In genomic region chr17:40309938-40310510, GRCh38 we compare ENCODE assay signal across 11 cellular contexts. TPM values are rescaled to one million over a fixed set of nuclear protein-coding genes. Genes with fewer than 3 reads are reported as not detected.
A peak's percentile ranks its signal among the peaks of the same experiment; 100 is the strongest.
DNase-seq lines count a peak whose midpoint lies in the region; ATAC-seq, FAIRE-seq and TF ChIP-seq lines count a peak whose summit lies in the region.
"Had no signal": no experiment of that assay in that cellular context is flagged by ENCODE, and none has a peak within 500 bp of the region (broad histone marks: within the 10 kb centered on the region; RNA-seq: fewer than 3 reads in every experiment).

No MANE protein-coding gene starts in this region.

- TF ChIP-seq POLR2A in A549 (IDR thresholded peaks at IDR 0.05; ENCODE audit: low read length) = no peak

- no peak for TF ChIP-seq EP300 in A549 (IDR thresholded peaks at IDR 0.05)

- CTCF ChIA-PET in A549 (lab: Yijun Ruan, JAX) = interaction anchor here (0.7 to 50.4 kb wide), 10 partner anchors 7 to 1357 kb away, joined by 3 to 2395 read pairs (median 3); partner anchors contain the start of genes CDC6, GJD3 and RARA

- intact Hi-C loops in colonic mucosa (cut with DNase I) = no loop called here

- 0 out of 6 replicates have a peak, but pooled peaks of 1 of the 2 experiments have one; percentile 2 for ATAC-seq in A549
- ATAC-seq in GM18498 (IDR thresholded peaks at IDR 0.05; ENCODE audit: unreplicated experiment) = no peak

- TF ChIP-seq RAD21 in A549 (conservative IDR thresholded peaks at IDR 0.05 in 1 of 2, IDR thresholded peaks at IDR 0.05 in 1 of 2) = no peak

- 93% methylated on average over 2 of the region's 2 CpGs for WGBS in A549 (ENCODE audit: missing lambda C conversion rate)

- H3K4me1 ChIP-seq in A549 = peaks cover 86% of the 10 kb centered on the region
- peaks cover 46% of the 10 kb centered on the region for H3K4me1 ChIP-seq in HUES48 (ENCODE audit: control insufficient read depth, insufficient read depth, low read length)
- peaks cover 25% of the 10 kb centered on the region for H3K4me1 ChIP-seq in colonic mucosa
- peaks cover 90% of the 10 kb centered on the region for H3K4me1 ChIP-seq in muscle layer of colon (ENCODE audit: insufficient read depth, low read length)

- FAIRE-seq in A549 (lab: Jason Lieb, UNC) = no peak

- POLR2A ChIA-PET in A549 (lab: Yijun Ruan, JAX) = interaction anchor here (0.6 to 1.8 kb wide), 2 partner anchors 45 to 144 kb away, joined by 4 to 6 read pairs; no protein-coding TSS in a partner anchor

- peak overlapping the region; percentile 99 for H3K4me2 ChIP-seq in A549

- H3K9ac ChIP-seq in HUES48 (ENCODE audit: low read depth, low read length) = no peak overlapping the region
- peak overlapping the region; percentile 2 to 76 for H3K9ac ChIP-seq in colonic mucosa (ENCODE audit: low read depth in 2 of 2, low read length in 2 of 2)
- H3K9ac ChIP-seq in muscle layer of colon (ENCODE audit: low read length) = no peak overlapping the region

- H3K36me3 ChIP-seq in HUES48 (ENCODE audit: control insufficient read depth, insufficient read depth, low read length) (no peaks in the 10 kb centered on the region), colonic mucosa (no peaks in the 10 kb centered on the region), muscle layer of colon (ENCODE audit: insufficient read depth, low read length) (no peaks in the 10 kb centered on the region)

- H3K4me3 ChIP-seq in A549 (peak overlapping the region; percentile 50), HUES48 (ENCODE audit: low read depth, low read length) (peak overlapping the region; percentile 77), colonic mucosa (no peak overlapping the region), muscle layer of colon (ENCODE audit: low read depth in 1 of 2, low read length in 2 of 2) (peak overlapping the region; percentile 56 to 58)

- TF ChIP-seq CTCF in A549 (IDR thresholded peaks at IDR 0.05) (no peak), colonic mucosa (IDR thresholded peaks at IDR 0.05) (no peak)

- no peak for DNase-seq in A549 (ENCODE audit: low read depth in 1 of 2, low spot score in 1 of 2)
- DNase-seq in colonic mucosa = peak; percentile 53
- no peak for DNase-seq in kidney glomerular epithelial cell (lab: John Stamatoyannopoulos, UW)
- DNase-seq in germinal center (ENCODE audit: low spot score) = no peak
- DNase-seq in SIG-M5 (lab: John Stamatoyannopoulos, UW) = no peak
- DNase-seq: naive B cell had no signal

- no peaks in the 10 kb centered on the region for H3K9me3 ChIP-seq in A549
- no peaks in the 10 kb centered on the region for H3K9me3 ChIP-seq in HUES48 (ENCODE audit: control insufficient read depth, insufficient read depth, low read length)
- no peaks in the 10 kb centered on the region for H3K9me3 ChIP-seq in colonic mucosa
- H3K9me3 ChIP-seq in muscle layer of colon (ENCODE audit: low read length) = no peaks in the 10 kb centered on the region

- H3K27ac ChIP-seq in A549 = peak overlapping the region; percentile 95 to 97
- H3K27ac ChIP-seq in HUES48 (ENCODE audit: low read depth, low read length) = no peak overlapping the region
- no peak overlapping the region for H3K27ac ChIP-seq in colonic mucosa
- no peak overlapping the region for H3K27ac ChIP-seq in muscle layer of colon (ENCODE audit: low read depth, low read length)

- H3K27me3 ChIP-seq in HUES48 (ENCODE audit: control insufficient read depth, insufficient read depth, low read length) = no peaks in the 10 kb centered on the region
- no peaks in the 10 kb centered on the region for H3K27me3 ChIP-seq in colonic mucosa
- H3K27me3 ChIP-seq in muscle layer of colon (ENCODE audit: control insufficient read depth in 1 of 2, insufficient read depth in 2 of 2, low read length in 2 of 2) = no peaks in the 10 kb centered on the region

TF ChIP-seq in A549, 52 proteins besides CTCF, POLR2A, EP300 and RAD21:
- TF ChIP-seq GATA3 (IDR thresholded peaks at IDR 0.05; ENCODE audit: borderline replicate concordance) (no peak), JUNB (IDR thresholded peaks at IDR 0.05) (no peak), HOXA7 (CRISPR knock-in tag; IDR thresholded peaks at IDR 0.05) (no peak), HOXB5 (CRISPR knock-in tag; IDR thresholded peaks at IDR 0.05) (no peak), CEBPB (IDR thresholded peaks at IDR 0.05) (no peak), HMGXB4 (CRISPR knock-in tag; IDR thresholded peaks at IDR 0.05; ENCODE audit: borderline replicate concordance) (no peak)
TF ChIP-seq in A549: peak in this region for 0.

RNA-seq across cellular contexts. Expression of gene RARA, which starts 1.0 kb away (rescaled TPM):
- polyA plus RNA-seq in A549 (2011; rRNA removed) = 8.6 and 9.9 TPM in 2 replicates
- polyA plus RNA-seq in A549 (2012; cell fraction: cytosol; rRNA removed) = 6.5 and 11.0 TPM in 2 replicates
- 17.6 and 21.1 TPM in 2 replicates for polyA plus RNA-seq in A549 (2012; cell fraction: nucleus; rRNA removed)
- polyA plus RNA-seq in A549 (2017; fragmentation: RNase III; extraction: RNeasy Plus Mini Kit Qiagen cat#74134 plus additional on column Dnase treatment) = 17.2 to 18.5 TPM (median 17.9 TPM) in 3 replicates
- polyA minus RNA-seq in A549 (2011; rRNA and poly(A)+ RNA removed) = 11.6 and 12.9 TPM in 2 replicates
- 10 to 100 TPM; 25.6 to 46.7 TPM for total RNA-seq in colonic mucosa

RNA-seq across cellular contexts. Expression of gene CDC6, which starts 22.3 kb away (rescaled TPM):
- 71.4 and 79.5 TPM in 2 replicates for polyA plus RNA-seq in A549 (2011; rRNA removed)
- polyA plus RNA-seq in A549 (2012; cell fraction: cytosol; rRNA removed) = 41.7 and 44.4 TPM in 2 replicates
- polyA plus RNA-seq in A549 (2012; cell fraction: nucleus; rRNA removed) = 29.8 and 45.7 TPM in 2 replicates
- polyA plus RNA-seq in A549 (2017; fragmentation: RNase III; extraction: RNeasy Plus Mini Kit Qiagen cat#74134 plus additional on column Dnase treatment) = 66.6 to 67.5 TPM (median 67.0 TPM) in 3 replicates
- polyA minus RNA-seq in A549 (2011; rRNA and poly(A)+ RNA removed) = 27.0 and 28.3 TPM in 2 replicates
- 10 to 100 TPM in 1 of 2 donors, 1 to 10 TPM in 1; 8.5 to 40.8 TPM for total RNA-seq in colonic mucosa

RNA-seq across cellular contexts. Expression of gene GJD3, which starts 54.5 kb away (rescaled TPM):
- polyA plus RNA-seq in A549 (2011; rRNA removed) (0.09 TPM in 1 of 2 replicates, not detected in the other), A549 (2017; fragmentation: RNase III; extraction: RNeasy Plus Mini Kit Qiagen cat#74134 plus additional on column Dnase treatment) (0.40 to 1.2 TPM (median 0.70 TPM) in 3 replicates)
- polyA plus RNA-seq in A549 (2012; cell fraction: cytosol; rRNA removed) = 0.21 and 0.41 TPM in 2 replicates
- polyA plus RNA-seq in A549 (2012; cell fraction: nucleus; rRNA removed) = 0.36 and 0.82 TPM in 2 replicates
- polyA minus RNA-seq in A549 (2011; rRNA and poly(A)+ RNA removed) = not detected in 2 replicates
- total RNA-seq in colonic mucosa = under 1 TPM; 0.40 to 0.85 TPM
- total RNA-seq: M059J had no signal
- polyA plus RNA-seq: CD14-positive monocyte had no signal

Comparison
In these comparisons a context has a peak if more than half of its experiments do, and no peak if none do; other contexts are left out.
1. H3K27ac ChIP-seq: peak in A549 (2 of 2); none in HUES48 (single experiment), colonic mucosa (single experiment) and muscle layer of colon (single experiment).
2. H3K9ac ChIP-seq: peak in colonic mucosa (2 of 2); none in HUES48 (single experiment) and muscle layer of colon (single experiment).